Comparison of ENCODE assay signal across 1 cellular context in the genomic region with DNA sequence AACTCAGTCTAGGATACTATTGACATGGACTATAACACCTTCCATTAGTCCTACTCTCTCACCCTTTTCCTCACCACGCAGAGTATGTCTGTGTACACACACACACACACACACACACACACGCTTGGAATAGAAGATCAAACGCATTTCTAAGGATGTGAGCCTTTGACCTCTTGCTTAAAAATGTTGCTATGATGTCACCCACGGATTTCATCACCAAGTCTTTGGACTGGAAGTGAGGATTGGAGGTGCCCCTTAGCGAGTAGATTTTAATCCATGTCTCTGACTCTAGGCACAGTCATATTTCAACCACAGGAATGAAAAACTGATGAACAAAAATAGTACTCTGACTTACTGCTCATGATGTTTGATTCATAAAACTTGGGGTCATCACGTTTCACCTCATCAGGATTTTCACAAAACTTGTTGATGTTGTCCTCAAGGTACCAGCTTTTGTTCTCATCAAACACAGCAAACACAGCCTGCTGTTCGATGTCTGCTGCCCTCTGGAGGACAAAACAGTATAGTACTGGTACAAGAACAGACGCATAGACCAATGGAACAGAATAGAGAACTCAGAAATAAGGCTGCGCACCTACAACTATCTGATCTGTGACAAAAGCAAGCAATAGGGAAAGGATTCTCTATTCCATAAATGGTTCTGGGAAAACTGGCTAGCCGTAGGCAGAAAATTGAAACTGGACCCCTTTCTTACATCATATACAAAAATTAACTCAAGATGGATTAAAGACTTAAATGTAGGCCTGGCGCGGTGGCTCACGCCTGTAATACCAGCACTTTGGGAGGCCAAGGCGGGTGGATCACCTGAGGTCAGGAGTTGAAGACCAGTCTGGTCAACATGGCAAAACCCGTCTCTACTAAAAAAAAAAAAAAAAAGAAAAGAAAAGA.
TF ChIP-seq lines count a peak whose summit lies in the region.

No MANE protein-coding gene starts in this region.

TF ChIP-seq in HepG2, 621 proteins besides CTCF, POLR2A, EP300 and RAD21 (continued from another document):
- TF ChIP-seq, protein P1, sequence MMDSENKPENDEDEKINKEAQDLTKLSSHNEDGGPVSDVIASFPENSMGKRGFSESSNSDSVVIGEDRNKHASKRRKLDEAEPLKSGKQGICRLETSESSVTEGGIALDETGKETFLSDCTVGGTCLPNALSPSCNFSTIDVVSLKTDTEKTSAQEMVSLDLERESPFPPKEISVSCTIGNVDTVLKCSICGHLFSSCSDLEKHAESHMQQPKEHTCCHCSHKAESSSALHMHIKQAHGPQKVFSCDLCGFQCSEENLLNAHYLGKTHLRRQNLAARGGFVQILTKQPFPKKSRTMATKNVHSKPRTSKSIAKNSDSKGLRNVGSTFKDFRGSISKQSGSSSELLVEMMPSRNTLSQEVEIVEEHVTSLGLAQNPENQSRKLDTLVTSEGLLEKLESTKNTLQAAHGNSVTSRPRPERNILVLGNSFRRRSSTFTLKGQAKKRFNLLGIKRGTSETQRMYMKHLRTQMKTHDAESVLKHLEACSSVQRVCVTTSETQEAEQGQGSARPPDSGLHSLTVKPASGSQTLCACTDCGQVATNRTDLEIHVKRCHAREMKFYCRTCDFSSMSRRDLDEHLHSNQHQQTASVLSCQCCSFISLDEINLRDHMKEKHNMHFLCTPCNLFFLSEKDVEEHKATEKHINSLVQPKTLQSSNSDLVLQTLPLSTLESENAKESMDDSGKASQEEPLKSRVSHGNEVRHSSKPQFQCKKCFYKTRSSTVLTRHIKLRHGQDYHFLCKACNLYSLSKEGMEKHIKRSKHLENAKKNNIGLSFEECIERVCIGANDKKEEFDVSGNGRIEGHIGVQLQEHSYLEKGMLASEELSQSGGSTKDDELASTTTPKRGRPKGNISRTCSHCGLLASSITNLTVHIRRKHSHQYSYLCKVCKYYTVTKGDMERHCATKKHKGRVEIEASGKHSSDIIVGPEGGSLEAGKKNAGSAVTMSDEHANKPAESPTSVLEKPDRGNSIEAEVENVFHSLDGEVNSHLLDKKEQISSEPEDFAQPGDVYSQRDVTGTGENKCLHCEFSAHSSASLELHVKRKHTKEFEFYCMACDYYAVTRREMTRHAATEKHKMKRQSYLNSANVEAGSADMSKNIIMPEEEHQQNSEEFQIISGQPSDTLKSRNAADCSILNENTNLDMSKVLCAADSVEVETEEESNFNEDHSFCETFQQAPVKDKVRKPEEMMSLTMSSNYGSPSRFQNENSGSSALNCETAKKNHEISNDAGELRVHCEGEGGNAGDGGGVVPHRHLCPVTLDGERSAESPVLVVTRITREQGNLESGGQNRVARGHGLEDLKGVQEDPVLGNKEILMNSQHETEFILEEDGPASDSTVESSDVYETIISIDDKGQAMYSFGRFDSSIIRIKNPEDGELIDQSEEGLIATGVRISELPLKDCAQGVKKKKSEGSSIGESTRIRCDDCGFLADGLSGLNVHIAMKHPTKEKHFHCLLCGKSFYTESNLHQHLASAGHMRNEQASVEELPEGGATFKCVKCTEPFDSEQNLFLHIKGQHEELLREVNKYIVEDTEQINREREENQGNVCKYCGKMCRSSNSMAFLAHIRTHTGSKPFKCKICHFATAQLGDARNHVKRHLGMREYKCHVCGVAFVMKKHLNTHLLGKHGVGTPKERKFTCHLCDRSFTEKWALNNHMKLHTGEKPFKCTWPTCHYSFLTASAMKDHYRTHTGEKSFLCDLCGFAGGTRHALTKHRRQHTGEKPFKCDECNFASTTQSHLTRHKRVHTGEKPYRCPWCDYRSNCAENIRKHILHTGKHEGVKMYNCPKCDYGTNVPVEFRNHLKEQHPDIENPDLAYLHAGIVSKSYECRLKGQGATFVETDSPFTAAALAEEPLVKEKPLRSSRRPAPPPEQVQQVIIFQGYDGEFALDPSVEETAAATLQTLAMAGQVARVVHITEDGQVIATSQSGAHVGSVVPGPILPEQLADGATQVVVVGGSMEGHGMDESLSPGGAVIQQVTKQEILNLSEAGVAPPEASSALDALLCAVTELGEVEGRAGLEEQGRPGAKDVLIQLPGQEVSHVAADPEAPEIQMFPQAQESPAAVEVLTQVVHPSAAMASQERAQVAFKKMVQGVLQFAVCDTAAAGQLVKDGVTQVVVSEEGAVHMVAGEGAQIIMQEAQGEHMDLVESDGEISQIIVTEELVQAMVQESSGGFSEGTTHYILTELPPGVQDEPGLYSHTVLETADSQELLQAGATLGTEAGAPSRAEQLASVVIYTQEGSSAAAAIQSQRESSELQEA (CRISPR knock-in tag; IDR thresholded peaks at IDR 0.05; ENCODE audit: not compliant biosample characterization): no peak
- peak; percentile 27; the same call in 1 of the 2 replicates for TF ChIP-seq SALL1 (CRISPR knock-in tag; IDR thresholded peaks at IDR 0.05)
- TF ChIP-seq FOXP1 (IDR thresholded peaks at IDR 0.05): peak; percentile 55
- TF ChIP-seq FOXP1 (CRISPR knock-in tag; IDR thresholded peaks at IDR 0.05): no peak
- TF ChIP-seq ATF7 (IDR thresholded peaks at IDR 0.05): peak; percentile 78
- TF ChIP-seq ATF7 (CRISPR knock-in tag; IDR thresholded peaks at IDR 0.05): peak; percentile 60; the same call in 1 of the 2 replicates
- TF ChIP-seq ZMYM2 (CRISPR knock-in tag; IDR thresholded peaks at IDR 0.05): 0 out of 2 replicates have a peak, but pooled peaks have one; percentile 52
- peak; percentile 64; the same call in 1 of the 2 replicates for TF ChIP-seq ZBTB21 (CRISPR knock-in tag; IDR thresholded peaks at IDR 0.05)
- TF ChIP-seq RARA (CRISPR knock-in tag; IDR thresholded peaks at IDR 0.05): peak; percentile 42; the same call in 1 of the 2 replicates
- no peak for TF ChIP-seq ZMAT3 (CRISPR knock-in tag; conservative IDR thresholded peaks at IDR 0.05)
- TF ChIP-seq GLI4 (CRISPR knock-in tag; IDR thresholded peaks at IDR 0.05; ENCODE audit: borderline replicate concordance): no peak
- no peak for TF ChIP-seq ARNTL (CRISPR knock-in tag; IDR thresholded peaks at IDR 0.05)
- peak; percentile 72 for TF ChIP-seq STAG1 (CRISPR knock-in tag; IDR thresholded peaks at IDR 0.05)
- TF ChIP-seq, protein P2, sequence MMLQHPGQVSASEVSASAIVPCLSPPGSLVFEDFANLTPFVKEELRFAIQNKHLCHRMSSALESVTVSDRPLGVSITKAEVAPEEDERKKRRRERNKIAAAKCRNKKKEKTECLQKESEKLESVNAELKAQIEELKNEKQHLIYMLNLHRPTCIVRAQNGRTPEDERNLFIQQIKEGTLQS (CRISPR knock-in tag; IDR thresholded peaks at IDR 0.05): 0 out of 2 replicates have a peak, but pooled peaks have one; percentile 23
- TF ChIP-seq, protein P3, sequence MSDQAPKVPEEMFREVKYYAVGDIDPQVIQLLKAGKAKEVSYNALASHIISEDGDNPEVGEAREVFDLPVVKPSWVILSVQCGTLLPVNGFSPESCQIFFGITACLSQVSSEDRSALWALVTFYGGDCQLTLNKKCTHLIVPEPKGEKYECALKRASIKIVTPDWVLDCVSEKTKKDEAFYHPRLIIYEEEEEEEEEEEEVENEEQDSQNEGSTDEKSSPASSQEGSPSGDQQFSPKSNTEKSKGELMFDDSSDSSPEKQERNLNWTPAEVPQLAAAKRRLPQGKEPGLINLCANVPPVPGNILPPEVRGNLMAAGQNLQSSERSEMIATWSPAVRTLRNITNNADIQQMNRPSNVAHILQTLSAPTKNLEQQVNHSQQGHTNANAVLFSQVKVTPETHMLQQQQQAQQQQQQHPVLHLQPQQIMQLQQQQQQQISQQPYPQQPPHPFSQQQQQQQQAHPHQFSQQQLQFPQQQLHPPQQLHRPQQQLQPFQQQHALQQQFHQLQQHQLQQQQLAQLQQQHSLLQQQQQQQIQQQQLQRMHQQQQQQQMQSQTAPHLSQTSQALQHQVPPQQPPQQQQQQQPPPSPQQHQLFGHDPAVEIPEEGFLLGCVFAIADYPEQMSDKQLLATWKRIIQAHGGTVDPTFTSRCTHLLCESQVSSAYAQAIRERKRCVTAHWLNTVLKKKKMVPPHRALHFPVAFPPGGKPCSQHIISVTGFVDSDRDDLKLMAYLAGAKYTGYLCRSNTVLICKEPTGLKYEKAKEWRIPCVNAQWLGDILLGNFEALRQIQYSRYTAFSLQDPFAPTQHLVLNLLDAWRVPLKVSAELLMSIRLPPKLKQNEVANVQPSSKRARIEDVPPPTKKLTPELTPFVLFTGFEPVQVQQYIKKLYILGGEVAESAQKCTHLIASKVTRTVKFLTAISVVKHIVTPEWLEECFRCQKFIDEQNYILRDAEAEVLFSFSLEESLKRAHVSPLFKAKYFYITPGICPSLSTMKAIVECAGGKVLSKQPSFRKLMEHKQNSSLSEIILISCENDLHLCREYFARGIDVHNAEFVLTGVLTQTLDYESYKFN (CRISPR knock-in tag; conservative IDR thresholded peaks at IDR 0.05): peak; percentile 71
- TF ChIP-seq SMC3 (IDR thresholded peaks at IDR 0.05; ENCODE audit: low read length): peak; percentile 35; the same call in 1 of the 2 replicates
- peak; percentile 70 for TF ChIP-seq CEBPB (IDR thresholded peaks at IDR 0.05; ENCODE audit: borderline replicate concordance, low read depth, low read length)
- no peak for TF ChIP-seq ZNF33B (CRISPR knock-in tag; IDR thresholded peaks at IDR 0.05)
- peak; percentile 77 for TF ChIP-seq NR2C2 (CRISPR knock-in tag; IDR thresholded peaks at IDR 0.05; ENCODE audit: borderline replicate concordance)
- TF ChIP-seq, protein P4, sequence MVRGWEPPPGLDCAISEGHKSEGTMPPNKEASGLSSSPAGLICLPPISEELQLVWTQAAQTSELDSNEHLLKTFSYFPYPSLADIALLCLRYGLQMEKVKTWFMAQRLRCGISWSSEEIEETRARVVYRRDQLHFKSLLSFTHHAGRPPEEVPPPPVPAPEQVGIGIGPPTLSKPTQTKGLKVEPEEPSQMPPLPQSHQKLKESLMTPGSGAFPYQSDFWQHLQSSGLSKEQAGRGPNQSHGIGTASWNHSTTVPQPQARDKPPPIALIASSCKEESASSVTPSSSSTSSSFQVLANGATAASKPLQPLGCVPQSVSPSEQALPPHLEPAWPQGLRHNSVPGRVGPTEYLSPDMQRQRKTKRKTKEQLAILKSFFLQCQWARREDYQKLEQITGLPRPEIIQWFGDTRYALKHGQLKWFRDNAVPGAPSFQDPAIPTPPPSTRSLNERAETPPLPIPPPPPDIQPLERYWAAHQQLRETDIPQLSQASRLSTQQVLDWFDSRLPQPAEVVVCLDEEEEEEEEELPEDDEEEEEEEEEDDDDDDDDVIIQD (CRISPR knock-in tag; IDR thresholded peaks at IDR 0.05; ENCODE audit: low read depth): peak; percentile 33; the same call in 1 of the 2 replicates
- TF ChIP-seq ZFX (CRISPR knock-in tag; IDR thresholded peaks at IDR 0.05; ENCODE audit: low read depth): 0 out of 2 replicates have a peak, but pooled peaks have one; percentile 18
- peak; percentile 36; the same call in 1 of the 2 replicates for TF ChIP-seq CREB1 (IDR thresholded peaks at IDR 0.05)
- peak; percentile 72 for TF ChIP-seq CREB1 (CRISPR knock-in tag; IDR thresholded peaks at IDR 0.05)
- TF ChIP-seq NR2F2 (IDR thresholded peaks at IDR 0.05; ENCODE audit: borderline replicate concordance, low read depth): peak; percentile 35; the same call in 1 of the 2 replicates
- TF ChIP-seq, protein P5, sequence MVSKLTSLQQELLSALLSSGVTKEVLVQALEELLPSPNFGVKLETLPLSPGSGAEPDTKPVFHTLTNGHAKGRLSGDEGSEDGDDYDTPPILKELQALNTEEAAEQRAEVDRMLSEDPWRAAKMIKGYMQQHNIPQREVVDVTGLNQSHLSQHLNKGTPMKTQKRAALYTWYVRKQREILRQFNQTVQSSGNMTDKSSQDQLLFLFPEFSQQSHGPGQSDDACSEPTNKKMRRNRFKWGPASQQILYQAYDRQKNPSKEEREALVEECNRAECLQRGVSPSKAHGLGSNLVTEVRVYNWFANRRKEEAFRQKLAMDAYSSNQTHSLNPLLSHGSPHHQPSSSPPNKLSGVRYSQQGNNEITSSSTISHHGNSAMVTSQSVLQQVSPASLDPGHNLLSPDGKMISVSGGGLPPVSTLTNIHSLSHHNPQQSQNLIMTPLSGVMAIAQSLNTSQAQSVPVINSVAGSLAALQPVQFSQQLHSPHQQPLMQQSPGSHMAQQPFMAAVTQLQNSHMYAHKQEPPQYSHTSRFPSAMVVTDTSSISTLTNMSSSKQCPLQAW (CRISPR knock-in tag; IDR thresholded peaks at IDR 0.05): 0 out of 2 replicates have a peak, but pooled peaks have one; percentile 33
- TF ChIP-seq NR2F6 (IDR thresholded peaks at IDR 0.05): peak; percentile 76
- no peak for TF ChIP-seq NR2F6 (CRISPR knock-in tag; IDR thresholded peaks at IDR 0.05)
- TF ChIP-seq MBD4 (IDR thresholded peaks at IDR 0.05; ENCODE audit: borderline replicate concordance, low read length): no peak
- peak; percentile 65 to 93; a peak in 3 of 4 replicates for TF ChIP-seq NR2F1 (CRISPR knock-in tag; IDR thresholded peaks at IDR 0.05)
- TF ChIP-seq SKI (IDR thresholded peaks at IDR 0.05; ENCODE audit: partially characterized antibody): peak; percentile 39
- TF ChIP-seq, protein P6, sequence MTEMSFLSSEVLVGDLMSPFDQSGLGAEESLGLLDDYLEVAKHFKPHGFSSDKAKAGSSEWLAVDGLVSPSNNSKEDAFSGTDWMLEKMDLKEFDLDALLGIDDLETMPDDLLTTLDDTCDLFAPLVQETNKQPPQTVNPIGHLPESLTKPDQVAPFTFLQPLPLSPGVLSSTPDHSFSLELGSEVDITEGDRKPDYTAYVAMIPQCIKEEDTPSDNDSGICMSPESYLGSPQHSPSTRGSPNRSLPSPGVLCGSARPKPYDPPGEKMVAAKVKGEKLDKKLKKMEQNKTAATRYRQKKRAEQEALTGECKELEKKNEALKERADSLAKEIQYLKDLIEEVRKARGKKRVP (CRISPR knock-in tag; IDR thresholded peaks at IDR 0.05): peak in 1 of 2 experiments; percentile 60; a peak in 1 of 4 replicates
- TF ChIP-seq SAP130 (CRISPR knock-in tag; IDR thresholded peaks at IDR 0.05; ENCODE audit: low read depth): no peak
- TF ChIP-seq ZNF878 (CRISPR knock-in tag; IDR thresholded peaks at IDR 0.05): no peak
- no peak for TF ChIP-seq ZNF329 (CRISPR knock-in tag; IDR thresholded peaks at IDR 0.05; ENCODE audit: low read depth)
- peak; percentile 27; the same call in 1 of the 2 replicates for TF ChIP-seq FOXA3 (CRISPR knock-in tag; IDR thresholded peaks at IDR 0.05)
- TF ChIP-seq HMG20B (CRISPR knock-in tag; conservative IDR thresholded peaks at IDR 0.05): no peak
- TF ChIP-seq SOX5 (CRISPR knock-in tag; IDR thresholded peaks at IDR 0.05; ENCODE audit: borderline replicate concordance): peak; percentile 5; the same call in 1 of the 2 replicates
- TF ChIP-seq TCF7 (IDR thresholded peaks at IDR 0.05; ENCODE audit: low read depth): peak; percentile 83
- TF ChIP-seq POGZ (CRISPR knock-in tag; IDR thresholded peaks at IDR 0.05): peak; percentile 48; the same call in 1 of the 2 replicates
- TF ChIP-seq ARNT2 (CRISPR knock-in tag; IDR thresholded peaks at IDR 0.05; ENCODE audit: low read depth): no peak
- no peak for TF ChIP-seq RNF2 (conservative IDR thresholded peaks at IDR 0.05; ENCODE audit: low read depth)
- no peak for TF ChIP-seq SOX6 (IDR thresholded peaks at IDR 0.05)
- TF ChIP-seq SOX6 (CRISPR knock-in tag; IDR thresholded peaks at IDR 0.05): peak; percentile 50; the same call in 1 of the 2 replicates
